13 cellular contexts compared by ENCODE assay signal in the genomic region with DNA sequence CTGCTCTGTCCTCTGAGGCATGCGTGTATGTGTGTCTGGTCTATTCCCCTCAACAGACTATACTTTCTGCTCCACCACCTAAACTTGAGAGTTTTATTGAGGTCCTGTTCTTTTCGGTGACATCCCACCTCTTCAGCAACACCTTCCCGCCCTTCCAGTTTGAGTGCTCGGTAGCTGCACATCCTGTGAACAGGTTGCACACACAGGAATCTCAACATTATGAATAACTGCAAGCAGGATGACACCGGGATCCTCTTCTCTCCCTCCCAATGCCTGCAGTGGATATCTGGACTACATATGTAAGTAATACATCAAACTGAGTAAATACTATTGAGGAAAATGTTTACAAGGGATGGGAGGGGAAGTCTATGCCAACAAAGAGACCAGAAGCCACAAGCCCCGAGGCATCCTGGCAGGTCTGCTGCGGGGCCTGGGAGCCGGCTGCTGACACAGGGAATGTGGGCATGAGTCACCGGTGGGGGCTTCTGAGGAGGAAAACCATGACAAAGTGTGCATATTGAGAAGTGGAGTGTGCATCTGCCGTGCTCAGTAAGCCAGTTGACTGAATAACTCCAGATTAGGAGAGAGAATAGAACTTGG. TPM values are rescaled to one million over a fixed set of nuclear protein-coding genes. Genes with fewer than 3 reads are reported as not detected.
A peak's percentile ranks its signal among the peaks of the same experiment; 100 is the strongest.
DNase-seq lines count a peak whose midpoint lies in the region; ATAC-seq, FAIRE-seq and TF ChIP-seq lines count a peak whose summit lies in the region.
"Had no signal": no experiment of that assay in that cellular context is flagged by ENCODE, and none has a peak within 500 bp of the region (broad histone marks: within the 10 kb centered on the region; RNA-seq: fewer than 3 reads in every experiment).

No MANE protein-coding gene starts in this region.

- peak overlapping the region in 1 of 8 donors; percentile 21 for H3K27ac Mint-ChIP-seq in CD8-positive, alpha-beta memory T cell
- H3K27ac Mint-ChIP-seq: activated naive CD4-positive, alpha-beta T cell treated with anti-CD3 and anti-CD28 coated beads, Interleukin-2, amount 50 U/mL, for 72 hours had no signal

- H3K4me3 Mint-ChIP-seq in CD8-positive, alpha-beta memory T cell: no peak overlapping the region

- H3K27me3 ChIP-seq in Panc1 (ENCODE audit: control insufficient read depth, insufficient read depth, low read length): no peaks in the 10 kb centered on the region
- peaks cover 4% of the 10 kb centered on the region for H3K27me3 ChIP-seq in CD8-positive, alpha-beta memory T cell (ENCODE audit: insufficient read depth, low read length, poor library complexity, severe bottlenecking)

- intact Hi-C loops in Panc1 (cut with micrococcal nuclease; ENCODE audit: unreplicated experiment): no loop called here

- no peaks in the 10 kb centered on the region for H3K9me3 Mint-ChIP-seq in CD8-positive, alpha-beta memory T cell
- H3K9me3 Mint-ChIP-seq: activated naive CD4-positive, alpha-beta T cell treated with anti-CD3 and anti-CD28 coated beads, Interleukin-2, amount 50 U/mL, for 72 hours had no signal

- ATAC-seq in Panc1 (peak; percentile 24; the same call in 1 of the 2 replicates), GM21576 (IDR thresholded peaks at IDR 0.05; ENCODE audit: unreplicated experiment) (no peak)
- ATAC-seq: activated naive CD4-positive, alpha-beta T cell treated with anti-CD3 and anti-CD28 coated beads, Interleukin-2, amount 50 U/mL, for 72 hours had no signal

- peaks cover 7 to 29% of the 10 kb centered on the region in 2 donors for H3K27me3 Mint-ChIP-seq in CD8-positive, alpha-beta memory T cell

- BruUV-seq in Panc1 (replicated peaks; lab: Mats Ljungman, UMichigan): no TSS peak

- POLR2A ChIA-PET in Panc1 (lab: Charles Lee): no interaction called here
- POLR2A ChIA-PET in CD8-positive, alpha-beta memory T cell (lab: Charles Lee): no interaction called here

- H3K36me3 Mint-ChIP-seq in CD8-positive, alpha-beta memory T cell: no peaks in the 10 kb centered on the region
- H3K36me3 Mint-ChIP-seq: activated naive CD4-positive, alpha-beta T cell treated with anti-CD3 and anti-CD28 coated beads, Interleukin-2, amount 50 U/mL, for 72 hours had no signal

- no peak overlapping the region for H3K27ac ChIP-seq in Panc1 (ENCODE audit: low read length)
- no peak overlapping the region for H3K27ac ChIP-seq in CD8-positive, alpha-beta memory T cell (ENCODE audit: low read depth, low read length)

- DNase-seq in A172 (ENCODE audit: low spot score) (peak; percentile 95), ELF-1 (ENCODE audit: low read depth, low spot score) (peak; percentile 85), Panc1 (ENCODE audit: low read depth, low spot score) (no peak), fibroblast of mammary gland (ENCODE audit: low read depth) (peak; percentile 92), frontal cortex (ENCODE audit: low spot score in 2 of 2) (no peak), UCSD-AML1 (lab: John Stamatoyannopoulos, UW; ENCODE audit: unreplicated experiment) (no peak)
- no peak for DNase-seq in CD8-positive, alpha-beta memory T cell
- DNase-seq: foreskin melanocyte; NCI-H187; stimulated activated CD4-positive, alpha-beta T cell treated with anti-CD3 and anti-CD28 coated beads, Interleukin-2, amount 100 ng/mL, for 48 hours had no signal

- H3K4me3 ChIP-seq in Panc1 (ENCODE audit: low read depth in 2 of 2, low read length in 2 of 2) (no peak overlapping the region), fibroblast of mammary gland (ENCODE audit: control insufficient read depth, low read depth, low read length) (no peak overlapping the region)
- no peak overlapping the region for H3K4me3 ChIP-seq in CD8-positive, alpha-beta memory T cell (ENCODE audit: low read length)

- in situ Hi-C loops in Panc1 (cut with HindIII; ENCODE audit: low pct_unique_long_range_greater_than_20kb, low sequenced_read_pairs): no loop called here

- CTCF ChIA-PET in Panc1 (lab: Charles Lee): no interaction called here
- CTCF ChIA-PET in CD8-positive, alpha-beta memory T cell (lab: Charles Lee): no interaction called here

- H3K4me1 ChIP-seq in Panc1 (ENCODE audit: control insufficient read depth, insufficient read depth, low read length): peaks cover 47% of the 10 kb centered on the region
- H3K4me1 ChIP-seq in CD8-positive, alpha-beta memory T cell (ENCODE audit: insufficient read depth, low read length): peaks cover 5% of the 10 kb centered on the region

- no peak for FAIRE-seq in frontal cortex (lab: Jason Lieb, UNC)
- FAIRE-seq: D721Med had no signal

- peaks cover 6 to 14% (median 9%) of the 10 kb centered on the region in 3 donors for H3K4me1 Mint-ChIP-seq in CD8-positive, alpha-beta memory T cell

- no peaks in the 10 kb centered on the region for H3K36me3 ChIP-seq in Panc1 (ENCODE audit: control insufficient read depth, insufficient read depth, low read length)
- no peaks in the 10 kb centered on the region for H3K36me3 ChIP-seq in CD8-positive, alpha-beta memory T cell (ENCODE audit: insufficient read depth, low read length)

- no peaks in the 10 kb centered on the region for H3K9me3 ChIP-seq in Panc1 (ENCODE audit: control insufficient read depth, insufficient read depth, low read depth, low read length)
- H3K9me3 ChIP-seq in CD8-positive, alpha-beta memory T cell (ENCODE audit: low read length): no peaks in the 10 kb centered on the region

- no peak for TF ChIP-seq CTCF in Panc1 (IDR thresholded peaks at IDR 0.05)
- no peak for TF ChIP-seq CTCF in fibroblast of mammary gland (conservative IDR thresholded peaks at IDR 0.05; ENCODE audit: control insufficient read depth, insufficient read depth, low read depth, low read length)

RNA-seq across cellular contexts. Expression of gene ANKRD33B, which starts 8.6 kb away (rescaled TPM):
- total RNA-seq in A172 (2014; rRNA removed; shearing (Covaris generic)): 1.2 and 2.3 TPM in 2 replicates
- total RNA-seq in Panc1 (2021; ENCODE audit: unreplicated experiment) (19.1 TPM), frontal cortex (1.6 TPM)
- 7.7 TPM for polyA plus RNA-seq in Panc1 (2012; ENCODE audit: insufficient read length)
- total RNA-seq in CD8-positive, alpha-beta memory T cell: 10 to 100 TPM; 29.6 to 32.7 TPM
- polyA plus RNA-seq in CD8-positive, alpha-beta memory T cell: 0.06 TPM

Comparison
In these comparisons a context has a peak if more than half of its experiments do, and no peak if none do; other contexts are left out.
1. DNase-seq: peak in A172 (single experiment), ELF-1 (single experiment) and fibroblast of mammary gland (single experiment); none in Panc1 (single experiment), frontal cortex (0 of 2), CD8-positive, alpha-beta memory T cell (0 of 5) and UCSD-AML1 (single experiment).